In the genomic region with DNA sequence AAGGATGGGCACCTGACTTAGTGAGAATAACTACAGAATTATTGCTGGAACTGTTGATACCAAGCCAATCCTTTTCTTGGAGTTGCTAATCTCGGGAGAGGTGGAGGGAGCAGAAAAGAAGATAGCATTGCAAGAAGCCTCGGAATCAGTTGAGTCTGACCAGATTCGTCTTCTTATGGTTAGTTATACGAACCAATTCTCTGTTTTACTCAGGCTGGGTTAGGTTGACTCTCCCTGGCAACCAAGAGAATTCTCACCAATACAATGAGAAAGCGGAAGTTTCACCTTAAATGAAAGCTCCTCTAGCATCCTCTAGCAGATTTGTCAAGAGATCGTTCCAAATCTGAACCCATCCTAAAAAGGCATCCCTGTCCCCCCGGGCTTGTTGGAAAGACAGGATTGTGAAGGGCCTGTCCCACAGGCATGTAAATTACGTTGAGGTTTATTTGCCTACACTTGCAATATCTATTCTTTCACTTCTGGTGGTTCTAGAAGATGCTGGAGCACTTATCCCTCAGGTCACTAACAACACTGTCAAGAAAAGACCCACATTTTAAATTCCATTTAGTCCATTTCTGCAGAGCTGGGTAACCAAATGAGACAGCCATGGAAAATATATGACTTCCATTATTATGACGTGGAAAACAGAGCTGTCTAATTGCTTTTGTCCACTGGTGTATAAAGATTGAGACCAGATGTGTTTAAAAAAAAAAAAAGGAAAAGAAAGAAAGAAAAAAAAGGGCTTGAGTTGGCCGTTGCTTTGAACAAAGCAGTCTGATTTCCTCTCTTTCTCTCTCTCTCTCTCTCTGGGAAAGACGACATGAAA, we compare ENCODE assay signal across 9 cellular contexts. TPM values are rescaled to one million over a fixed set of nuclear protein-coding genes. Genes with fewer than 3 reads are reported as not detected.
A peak's percentile ranks its signal among the peaks of the same experiment; 100 is the strongest.
DNase-seq lines count a peak whose midpoint lies in the region; ATAC-seq and TF ChIP-seq lines count a peak whose summit lies in the region.
"Had no signal": no experiment of that assay in that cellular context is flagged by ENCODE, and none has a peak within 500 bp of the region (broad histone marks: within the 10 kb centered on the region; RNA-seq: fewer than 3 reads in every experiment).

No MANE protein-coding gene starts in this region.

- no peaks in the 10 kb centered on the region for H3K9me3 ChIP-seq in gastrocnemius medialis

- H3K4me3 ChIP-seq in gastrocnemius medialis: peak overlapping the region in 2 of 4 donors; percentile 8 to 33
- H3K4me3 ChIP-seq: lung had no signal

- intact Hi-C loops in gastrocnemius medialis (cut with DNase I; ENCODE audit: low total_unique reads): no loop called here

- ATAC-seq in GM18909 (IDR thresholded peaks at IDR 0.05; ENCODE audit: poor library complexity, unreplicated experiment) (peak; percentile 79), HG02798 (IDR thresholded peaks at IDR 0.05; ENCODE audit: poor library complexity, unreplicated experiment) (peak; percentile 86), gastrocnemius medialis (no peak)

- H3K27me3 Mint-ChIP-seq in activated CD4-positive, alpha-beta memory T cell treated with anti-CD3 and anti-CD28 coated beads, Interleukin-2, amount 10 ng/mL, durations not matched to agents 7 days and 5 days: peaks cover 6% of the 10 kb centered on the region

- no peaks in the 10 kb centered on the region for H3K27me3 ChIP-seq in gastrocnemius medialis

- peaks cover 25% of the 10 kb centered on the region for H3K4me1 Mint-ChIP-seq in activated CD4-positive, alpha-beta memory T cell treated with anti-CD3 and anti-CD28 coated beads, Interleukin-2, amount 10 ng/mL, durations not matched to agents 7 days and 5 days

- no peaks in the 10 kb centered on the region for H3K36me3 ChIP-seq in gastrocnemius medialis

- POLR2A ChIA-PET in activated CD4-positive, alpha-beta memory T cell treated with anti-CD3 and anti-CD28 coated beads, Interleukin-2, amount 10 ng/mL, durations not matched to agents 7 days and 5 days (lab: Charles Lee): interaction anchor here (0.9 kb wide), 1 partner anchor 155 kb away, joined by 4 read pairs; a partner anchor contains a TSS

- no peaks in the 10 kb centered on the region for H3K36me3 Mint-ChIP-seq in activated CD4-positive, alpha-beta memory T cell treated with anti-CD3 and anti-CD28 coated beads, Interleukin-2, amount 10 ng/mL, durations not matched to agents 7 days and 5 days (ENCODE audit: low read depth)

- no peaks in the 10 kb centered on the region for H3K9me3 Mint-ChIP-seq in activated CD4-positive, alpha-beta memory T cell treated with anti-CD3 and anti-CD28 coated beads, Interleukin-2, amount 10 ng/mL, durations not matched to agents 7 days and 5 days

- H3K27ac ChIP-seq in gastrocnemius medialis: peak overlapping the region in 3 of 4 donors; percentile 7 to 23 (median 20)

- no peak for DNase-seq in activated CD4-positive, alpha-beta memory T cell treated with anti-CD3 and anti-CD28 coated beads, Interleukin-2, amount 10 ng/mL, durations not matched to agents 7 days and 5 days
- DNase-seq in gastrocnemius medialis: no peak
- DNase-seq in stimulated activated naive CD4-positive, alpha-beta T cell (lab: John Stamatoyannopoulos, UW): no peak
- DNase-seq in SKM-1 treated with dmso at 0.1 percent for 144 hours (lab: John Stamatoyannopoulos, UW; ENCODE audit: unreplicated experiment): no peak
- no peak for DNase-seq in NCI-H524 (lab: John Stamatoyannopoulos, UW)
- DNase-seq in activated effector memory CD4-positive, alpha-beta T cell treated with anti-CD3 and anti-CD28 coated beads, Interleukin-2, amount 50 U/mL, for 16 hours: no peak

- TF ChIP-seq POLR2A in gastrocnemius medialis (IDR thresholded peaks at IDR 0.05): no peak

- H3K27ac Mint-ChIP-seq in activated CD4-positive, alpha-beta memory T cell treated with anti-CD3 and anti-CD28 coated beads, Interleukin-2, amount 10 ng/mL, durations not matched to agents 7 days and 5 days: no peak overlapping the region

- H3K4me1 ChIP-seq in gastrocnemius medialis: no peaks in the 10 kb centered on the region

- in situ Hi-C loops in gastrocnemius medialis (cut with MboI; ENCODE audit: low sequenced_read_pairs in 4 of 4): no loop called here

- TF ChIP-seq CTCF in gastrocnemius medialis (IDR thresholded peaks at IDR 0.05 in 4 of 5, conservative IDR thresholded peaks at IDR 0.05 in 1 of 5): no peak

- CTCF ChIA-PET in activated CD4-positive, alpha-beta memory T cell treated with anti-CD3 and anti-CD28 coated beads, Interleukin-2, amount 10 ng/mL, durations not matched to agents 7 days and 5 days (lab: Charles Lee): interaction anchor here (0.7 to 0.8 kb wide), 2 partner anchors 21 to 189 kb away, joined by 4 read pairs; no protein-coding TSS in a partner anchor

- H3K4me3 Mint-ChIP-seq in activated CD4-positive, alpha-beta memory T cell treated with anti-CD3 and anti-CD28 coated beads, Interleukin-2, amount 10 ng/mL, durations not matched to agents 7 days and 5 days: peak overlapping the region; percentile 30

RNA-seq across cellular contexts. Expression of a gene that starts 43.3 kb away (rescaled TPM):
- total RNA-seq in activated CD4-positive, alpha-beta memory T cell treated with anti-CD3 and anti-CD28 coated beads, Interleukin-2, amount 10 ng/mL, durations not matched to agents 7 days and 5 days: 10 to 100 TPM; 64.0 to 72.8 TPM
- total RNA-seq in gastrocnemius medialis: 100 to 1,000 TPM in 2 of 4 donors, 10 to 100 TPM in 2; 54.8 to 153 (median 109) TPM

Comparison
In these comparisons a context has a peak if more than half of its experiments do, and no peak if none do; other contexts are left out.
1. ATAC-seq: peak in GM18909 (single experiment) and HG02798 (single experiment); none in gastrocnemius medialis (0 of 2).